In the genomic region with DNA sequence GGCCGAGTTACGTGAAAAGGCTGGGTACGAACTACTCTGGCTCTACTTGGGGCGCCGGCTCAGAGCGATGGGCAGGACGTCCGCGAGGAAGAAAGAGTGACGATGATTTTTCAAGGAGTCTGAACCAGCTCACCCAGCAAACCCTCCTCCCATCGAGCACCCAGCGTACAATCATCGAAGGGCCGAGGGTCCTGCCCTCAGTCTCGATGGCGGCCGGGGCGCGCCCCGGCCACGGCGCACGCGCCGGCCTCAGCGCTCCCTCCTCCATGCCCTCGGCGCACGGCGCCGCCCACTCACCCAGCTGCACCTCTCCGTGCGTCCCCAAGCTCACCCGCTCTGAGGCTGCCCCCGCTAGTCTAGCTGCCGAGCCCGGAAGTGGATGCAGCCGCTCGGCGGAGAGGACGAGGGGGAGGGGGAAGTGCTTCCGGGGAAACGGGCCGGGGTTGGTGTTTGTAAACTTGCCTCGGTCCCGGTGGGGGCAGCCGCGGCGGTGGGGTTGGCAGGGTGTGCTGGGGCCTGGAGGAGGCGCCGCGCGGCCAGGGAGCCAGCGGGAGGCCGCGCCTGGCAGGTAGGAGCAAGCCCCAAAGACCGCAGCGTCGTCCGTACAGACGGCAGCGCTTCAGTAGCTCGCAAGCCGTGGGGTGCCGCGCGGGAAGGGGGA, we compare ENCODE assay signal across 1 cellular context.
TF ChIP-seq lines count a peak whose summit lies in the region.

A gene with protein sequence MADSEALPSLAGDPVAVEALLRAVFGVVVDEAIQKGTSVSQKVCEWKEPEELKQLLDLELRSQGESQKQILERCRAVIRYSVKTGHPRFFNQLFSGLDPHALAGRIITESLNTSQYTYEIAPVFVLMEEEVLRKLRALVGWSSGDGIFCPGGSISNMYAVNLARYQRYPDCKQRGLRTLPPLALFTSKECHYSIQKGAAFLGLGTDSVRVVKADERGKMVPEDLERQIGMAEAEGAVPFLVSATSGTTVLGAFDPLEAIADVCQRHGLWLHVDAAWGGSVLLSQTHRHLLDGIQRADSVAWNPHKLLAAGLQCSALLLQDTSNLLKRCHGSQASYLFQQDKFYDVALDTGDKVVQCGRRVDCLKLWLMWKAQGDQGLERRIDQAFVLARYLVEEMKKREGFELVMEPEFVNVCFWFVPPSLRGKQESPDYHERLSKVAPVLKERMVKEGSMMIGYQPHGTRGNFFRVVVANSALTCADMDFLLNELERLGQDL (minus strand): TSS at position 656 of the 661 bp plus-strand sequence. CDS start 7,455 bp downstream, outside the sequence.
A gene with protein sequence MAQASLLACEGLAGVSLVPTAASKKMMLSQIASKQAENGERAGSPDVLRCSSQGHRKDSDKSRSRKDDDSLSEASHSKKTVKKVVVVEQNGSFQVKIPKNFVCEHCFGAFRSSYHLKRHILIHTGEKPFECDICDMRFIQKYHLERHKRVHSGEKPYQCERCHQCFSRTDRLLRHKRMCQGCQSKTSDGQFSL (plus strand): TSS at position 453 of the 661 bp plus-strand sequence. CDS start 1,262 bp downstream, outside the sequence.

TF ChIP-seq in HCT116, 20 proteins besides CTCF, POLR2A, EP300 and RAD21 (continued from another document):
- TF ChIP-seq, protein P1, sequence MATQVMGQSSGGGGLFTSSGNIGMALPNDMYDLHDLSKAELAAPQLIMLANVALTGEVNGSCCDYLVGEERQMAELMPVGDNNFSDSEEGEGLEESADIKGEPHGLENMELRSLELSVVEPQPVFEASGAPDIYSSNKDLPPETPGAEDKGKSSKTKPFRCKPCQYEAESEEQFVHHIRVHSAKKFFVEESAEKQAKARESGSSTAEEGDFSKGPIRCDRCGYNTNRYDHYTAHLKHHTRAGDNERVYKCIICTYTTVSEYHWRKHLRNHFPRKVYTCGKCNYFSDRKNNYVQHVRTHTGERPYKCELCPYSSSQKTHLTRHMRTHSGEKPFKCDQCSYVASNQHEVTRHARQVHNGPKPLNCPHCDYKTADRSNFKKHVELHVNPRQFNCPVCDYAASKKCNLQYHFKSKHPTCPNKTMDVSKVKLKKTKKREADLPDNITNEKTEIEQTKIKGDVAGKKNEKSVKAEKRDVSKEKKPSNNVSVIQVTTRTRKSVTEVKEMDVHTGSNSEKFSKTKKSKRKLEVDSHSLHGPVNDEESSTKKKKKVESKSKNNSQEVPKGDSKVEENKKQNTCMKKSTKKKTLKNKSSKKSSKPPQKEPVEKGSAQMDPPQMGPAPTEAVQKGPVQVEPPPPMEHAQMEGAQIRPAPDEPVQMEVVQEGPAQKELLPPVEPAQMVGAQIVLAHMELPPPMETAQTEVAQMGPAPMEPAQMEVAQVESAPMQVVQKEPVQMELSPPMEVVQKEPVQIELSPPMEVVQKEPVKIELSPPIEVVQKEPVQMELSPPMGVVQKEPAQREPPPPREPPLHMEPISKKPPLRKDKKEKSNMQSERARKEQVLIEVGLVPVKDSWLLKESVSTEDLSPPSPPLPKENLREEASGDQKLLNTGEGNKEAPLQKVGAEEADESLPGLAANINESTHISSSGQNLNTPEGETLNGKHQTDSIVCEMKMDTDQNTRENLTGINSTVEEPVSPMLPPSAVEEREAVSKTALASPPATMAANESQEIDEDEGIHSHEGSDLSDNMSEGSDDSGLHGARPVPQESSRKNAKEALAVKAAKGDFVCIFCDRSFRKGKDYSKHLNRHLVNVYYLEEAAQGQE (IDR thresholded peaks at IDR 0.05; ENCODE audit: low read depth) = no peak
- TF ChIP-seq, protein P2, sequence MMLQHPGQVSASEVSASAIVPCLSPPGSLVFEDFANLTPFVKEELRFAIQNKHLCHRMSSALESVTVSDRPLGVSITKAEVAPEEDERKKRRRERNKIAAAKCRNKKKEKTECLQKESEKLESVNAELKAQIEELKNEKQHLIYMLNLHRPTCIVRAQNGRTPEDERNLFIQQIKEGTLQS (IDR thresholded peaks at IDR 0.05) = no peak
- TF ChIP-seq CEBPB (IDR thresholded peaks at IDR 0.05; ENCODE audit: low read depth) (no peak), TCF7L2 (IDR thresholded peaks at IDR 0.05; ENCODE audit: borderline replicate concordance, extremely low read depth, insufficient read depth, insufficient read length) (peak; percentile 35), SP1 (IDR thresholded peaks at IDR 0.05; ENCODE audit: low read depth) (peak; percentile 73), SIN3A (IDR thresholded peaks at IDR 0.05; ENCODE audit: low read depth) (peak; percentile 84), ZFX (IDR thresholded peaks at IDR 0.05) (peak; percentile 60; the same call in 1 of the 2 replicates), YY1 (IDR thresholded peaks at IDR 0.05; ENCODE audit: extremely low read depth, insufficient replicate concordance, low read depth, low read length) (peak; percentile 96), POLR2AphosphoS5 (IDR thresholded peaks at IDR 0.05; ENCODE audit: low read depth, low read length) (peak; percentile 76), EGR1 (IDR thresholded peaks at IDR 0.05; ENCODE audit: low read depth) (peak; percentile 98)
- TF ChIP-seq, protein P3, sequence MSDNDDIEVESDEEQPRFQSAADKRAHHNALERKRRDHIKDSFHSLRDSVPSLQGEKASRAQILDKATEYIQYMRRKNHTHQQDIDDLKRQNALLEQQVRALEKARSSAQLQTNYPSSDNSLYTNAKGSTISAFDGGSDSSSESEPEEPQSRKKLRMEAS (IDR thresholded peaks at IDR 0.05) = peak; percentile 80
